17 cellular contexts compared by ENCODE assay signal in genomic region chr15:100101389-100102089, GRCh38.
"Had no signal": no experiment of that assay in that cellular context is flagged by ENCODE, and none has a peak within 500 bp of the region (broad histone marks: within the 10 kb centered on the region; RNA-seq: fewer than 3 reads in every experiment).

No MANE protein-coding gene starts in this region.

- ATAC-seq: activated CD4-positive, alpha-beta T cell treated with anti-CD3 and anti-CD28 coated beads for 36 hours; activated CD8-positive, alpha-beta T cell treated with anti-CD3 and anti-CD28 coated beads for 36 hours; left lobe of liver; stimulated activated effector memory CD8-positive, alpha-beta T cell treated with anti-CD3 and anti-CD28 coated beads, Interleukin-12 subunit alpha, Interleukin-12 subunit beta, amount 100 ng/mL, for 72 hours had no signal

- H3K27me3 ChIP-seq: breast epithelium, dorsolateral prefrontal cortex, esophagus muscularis mucosa, SJSA1 had no signal

- H3K27ac ChIP-seq: breast epithelium, dorsolateral prefrontal cortex, esophagus muscularis mucosa, SJSA1, VCaP had no signal

- H3K9me3 Mint-ChIP-seq: activated CD8-positive, alpha-beta T cell treated with anti-CD3 and anti-CD28 coated beads for 36 hours; activated naive CD8-positive, alpha-beta T cell treated with anti-CD3 and anti-CD28 coated beads for 36 hours; stimulated activated effector memory CD8-positive, alpha-beta T cell treated with anti-CD3 and anti-CD28 coated beads, Interleukin-12 subunit alpha, Interleukin-12 subunit beta, amount 100 ng/mL, for 72 hours had no signal

- H3K27me3 Mint-ChIP-seq: activated CD4-positive, alpha-beta T cell treated with anti-CD3 and anti-CD28 coated beads for 36 hours; activated CD8-positive, alpha-beta T cell treated with anti-CD3 and anti-CD28 coated beads for 36 hours; activated naive CD8-positive, alpha-beta T cell treated with anti-CD3 and anti-CD28 coated beads for 36 hours had no signal

- H3K9me3 ChIP-seq: breast epithelium, esophagus muscularis mucosa, SJSA1 had no signal

- H3K36me3 ChIP-seq: breast epithelium, esophagus muscularis mucosa, SJSA1 had no signal

- H3K4me3 Mint-ChIP-seq: activated CD4-positive, alpha-beta T cell treated with anti-CD3 and anti-CD28 coated beads for 36 hours; activated CD8-positive, alpha-beta T cell treated with anti-CD3 and anti-CD28 coated beads for 36 hours; activated naive CD8-positive, alpha-beta T cell treated with anti-CD3 and anti-CD28 coated beads for 36 hours; stimulated activated effector memory CD8-positive, alpha-beta T cell treated with anti-CD3 and anti-CD28 coated beads, Interleukin-12 subunit alpha, Interleukin-12 subunit beta, amount 100 ng/mL, for 72 hours had no signal

- H3K4me1 Mint-ChIP-seq: activated CD4-positive, alpha-beta T cell treated with anti-CD3 and anti-CD28 coated beads for 36 hours; activated naive CD8-positive, alpha-beta T cell treated with anti-CD3 and anti-CD28 coated beads for 36 hours; stimulated activated effector memory CD8-positive, alpha-beta T cell treated with anti-CD3 and anti-CD28 coated beads, Interleukin-12 subunit alpha, Interleukin-12 subunit beta, amount 100 ng/mL, for 72 hours had no signal

- DNase-seq: activated CD4-positive, alpha-beta T cell treated with anti-CD3 and anti-CD28 coated beads for 36 hours; activated CD8-positive, alpha-beta T cell treated with anti-CD3 and anti-CD28 coated beads for 36 hours; activated gamma-delta T cell treated with Interleukin-2 at 50 U/mL for 16 hours; activated naive CD8-positive, alpha-beta T cell treated with anti-CD3 and anti-CD28 coated beads for 36 hours; activated T-cell treated with anti-CD3 and anti-CD28 coated beads for 4 hours; foreskin fibroblast; mesendoderm; retina; T1000; trophoblast cell had no signal

- H3K4me3 ChIP-seq: breast epithelium, dorsolateral prefrontal cortex, esophagus muscularis mucosa, SJSA1 had no signal

- H3K36me3 Mint-ChIP-seq: stimulated activated effector memory CD8-positive, alpha-beta T cell treated with anti-CD3 and anti-CD28 coated beads, Interleukin-12 subunit alpha, Interleukin-12 subunit beta, amount 100 ng/mL, for 72 hours had no signal

- H3K4me1 ChIP-seq: breast epithelium, esophagus muscularis mucosa, SJSA1 had no signal

- H3K27ac Mint-ChIP-seq: activated CD4-positive, alpha-beta T cell treated with anti-CD3 and anti-CD28 coated beads for 36 hours; activated CD8-positive, alpha-beta T cell treated with anti-CD3 and anti-CD28 coated beads for 36 hours; activated naive CD8-positive, alpha-beta T cell treated with anti-CD3 and anti-CD28 coated beads for 36 hours; stimulated activated effector memory CD8-positive, alpha-beta T cell treated with anti-CD3 and anti-CD28 coated beads, Interleukin-12 subunit alpha, Interleukin-12 subunit beta, amount 100 ng/mL, for 72 hours had no signal
